ENCODE assay signal across 9 cellular contexts in genomic region chr16:86533076-86533475, GRCh38. TPM values are rescaled to one million over a fixed set of nuclear protein-coding genes. Genes with fewer than 3 reads are reported as not detected.
"Had no signal": no experiment of that assay in that cellular context is flagged by ENCODE, and none has a peak within 500 bp of the region (broad histone marks: within the 10 kb centered on the region; RNA-seq: fewer than 3 reads in every experiment).

No MANE protein-coding gene starts in this region.

- H3K9me3 ChIP-seq: HAP-1 had no signal

- DNase-seq: GM23248, GOT3, H7, HFFc6, IMR-90 had no signal

- H3K4me3 ChIP-seq: GM23248, HAP-1, K562 had no signal

- H3K9me3 Mint-ChIP-seq: HFFc6 had no signal

- H3K27ac ChIP-seq: GM23248 had no signal

- H3K4me3 Mint-ChIP-seq: HFFc6 had no signal

- FAIRE-seq: HTR-8/SVneo, K562 had no signal

- H3K4me1 ChIP-seq: HAP-1 had no signal

- H3K27ac Mint-ChIP-seq: HFFc6 had no signal

- H3K9ac ChIP-seq: GM23248 had no signal

- H2AFZ ChIP-seq: GM23248 had no signal

RNA-seq across cellular contexts. Expression of gene FOXF1, which starts 22.7 kb away (rescaled TPM):
- total RNA-seq: H7, HT-29 had no signal
- polyA plus RNA-seq: K562 had no signal

RNA-seq across cellular contexts. Expression of gene FOXC2, which starts 33.6 kb away (rescaled TPM):
- total RNA-seq: HT-29 had no signal

RNA-seq across cellular contexts. Expression of gene FOXL1, which starts 45.3 kb away (rescaled TPM):
- total RNA-seq: K562 had no signal
- polyA plus RNA-seq: K562 had no signal
